ENCODE assay signal across 22 cellular contexts in the genomic region with DNA sequence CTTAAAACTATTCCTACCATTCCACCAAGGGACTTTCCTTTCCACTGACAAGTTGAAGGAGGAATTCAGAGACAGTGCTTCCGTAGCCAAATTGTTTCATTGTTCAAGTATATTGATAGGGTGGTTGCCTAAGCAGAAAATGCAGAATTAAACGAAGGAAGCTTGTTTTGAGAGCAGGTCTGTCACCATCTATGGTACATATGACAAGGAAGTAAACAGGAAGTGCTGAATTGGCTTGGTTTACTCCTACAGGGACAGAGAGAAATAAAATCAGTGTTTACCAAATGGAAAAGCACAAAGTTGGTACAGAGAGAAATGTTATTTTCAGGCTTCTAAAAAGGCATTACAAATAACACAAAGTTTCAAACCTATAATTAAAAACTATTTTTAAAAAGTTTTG.
"Had no signal": no experiment of that assay in that cellular context is flagged by ENCODE, and none has a peak within 500 bp of the region (broad histone marks: within the 10 kb centered on the region; RNA-seq: fewer than 3 reads in every experiment).

No MANE protein-coding gene starts in this region.

- H3K27me3 Mint-ChIP-seq: dendritic cell treated with granulocyte-macrophage colony-stimulating factor and Interleukin-4, amounts not matched to agents 40 ng/mL and 50 ng/mL, for 4 days; memory B cell; stimulated activated naive CD8-positive, alpha-beta T cell treated with anti-CD3 and anti-CD28 coated beads, Interleukin-15, amount 100 ng/mL, for 72 hours had no signal

- H3K27ac Mint-ChIP-seq: dendritic cell treated with granulocyte-macrophage colony-stimulating factor and Interleukin-4, amounts not matched to agents 40 ng/mL and 50 ng/mL, for 4 days; memory B cell; natural killer cell had no signal

- FAIRE-seq: endothelial cell of umbilical vein, kidney had no signal

- ATAC-seq: foreskin keratinocyte; gastroesophageal sphincter; heart left ventricle; left lobe of liver; natural killer cell; psoas muscle; right cardiac atrium; stimulated activated naive CD8-positive, alpha-beta T cell treated with anti-CD3 and anti-CD28 coated beads, Interleukin-15, amount 100 ng/mL, for 72 hours had no signal

- H3K4me3 Mint-ChIP-seq: dendritic cell treated with granulocyte-macrophage colony-stimulating factor and Interleukin-4, amounts not matched to agents 40 ng/mL and 50 ng/mL, for 4 days; memory B cell; natural killer cell; stimulated activated naive CD8-positive, alpha-beta T cell treated with anti-CD3 and anti-CD28 coated beads, Interleukin-15, amount 100 ng/mL, for 72 hours had no signal

- H3K4me1 Mint-ChIP-seq: memory B cell had no signal

- DNase-seq: colonic mucosa; effector CD8-positive, alpha-beta T cell; foreskin keratinocyte; heart left ventricle; kidney; natural killer cell; occipital lobe; ovary; posterior cingulate gyrus; psoas muscle; right cardiac atrium; spleen; stimulated activated CD4-positive, alpha-beta T cell treated with anti-CD3 and anti-CD28 coated beads, Interleukin-4, amount 100 ng/mL, for 4 hours; stimulated activated naive CD4-positive, alpha-beta T cell; stimulated activated naive CD8-positive, alpha-beta T cell treated with anti-CD3 and anti-CD28 coated beads, Interleukin-15, amount 100 ng/mL, for 72 hours; thyroid gland; trophoblast cell had no signal

- H3K9me3 Mint-ChIP-seq: dendritic cell treated with granulocyte-macrophage colony-stimulating factor and Interleukin-4, amounts not matched to agents 40 ng/mL and 50 ng/mL, for 4 days; memory B cell; natural killer cell had no signal

- H3K36me3 Mint-ChIP-seq: natural killer cell had no signal
